2 cellular contexts compared by ENCODE assay signal in the genomic region with DNA sequence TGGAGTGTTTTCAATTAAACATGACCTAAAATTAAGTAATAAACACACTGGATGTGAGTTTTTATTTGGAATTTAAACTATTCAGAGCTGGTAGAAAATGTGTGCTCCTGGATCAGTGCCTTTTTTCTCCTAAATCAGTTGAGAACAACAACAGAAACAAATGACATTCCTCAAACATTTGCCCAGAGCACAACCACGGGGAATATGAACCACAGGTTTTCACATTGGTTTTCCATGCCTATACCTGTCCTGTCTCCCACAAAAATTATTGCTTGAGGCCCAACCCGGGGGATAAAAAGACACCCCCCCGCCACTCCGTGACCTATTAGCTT.
TF ChIP-seq lines count a peak whose summit lies in the region.

No MANE protein-coding gene starts in this region.

TF ChIP-seq in GM23338, 12 proteins besides CTCF, POLR2A, EP300 and RAD21:
- TF ChIP-seq, protein P1, sequence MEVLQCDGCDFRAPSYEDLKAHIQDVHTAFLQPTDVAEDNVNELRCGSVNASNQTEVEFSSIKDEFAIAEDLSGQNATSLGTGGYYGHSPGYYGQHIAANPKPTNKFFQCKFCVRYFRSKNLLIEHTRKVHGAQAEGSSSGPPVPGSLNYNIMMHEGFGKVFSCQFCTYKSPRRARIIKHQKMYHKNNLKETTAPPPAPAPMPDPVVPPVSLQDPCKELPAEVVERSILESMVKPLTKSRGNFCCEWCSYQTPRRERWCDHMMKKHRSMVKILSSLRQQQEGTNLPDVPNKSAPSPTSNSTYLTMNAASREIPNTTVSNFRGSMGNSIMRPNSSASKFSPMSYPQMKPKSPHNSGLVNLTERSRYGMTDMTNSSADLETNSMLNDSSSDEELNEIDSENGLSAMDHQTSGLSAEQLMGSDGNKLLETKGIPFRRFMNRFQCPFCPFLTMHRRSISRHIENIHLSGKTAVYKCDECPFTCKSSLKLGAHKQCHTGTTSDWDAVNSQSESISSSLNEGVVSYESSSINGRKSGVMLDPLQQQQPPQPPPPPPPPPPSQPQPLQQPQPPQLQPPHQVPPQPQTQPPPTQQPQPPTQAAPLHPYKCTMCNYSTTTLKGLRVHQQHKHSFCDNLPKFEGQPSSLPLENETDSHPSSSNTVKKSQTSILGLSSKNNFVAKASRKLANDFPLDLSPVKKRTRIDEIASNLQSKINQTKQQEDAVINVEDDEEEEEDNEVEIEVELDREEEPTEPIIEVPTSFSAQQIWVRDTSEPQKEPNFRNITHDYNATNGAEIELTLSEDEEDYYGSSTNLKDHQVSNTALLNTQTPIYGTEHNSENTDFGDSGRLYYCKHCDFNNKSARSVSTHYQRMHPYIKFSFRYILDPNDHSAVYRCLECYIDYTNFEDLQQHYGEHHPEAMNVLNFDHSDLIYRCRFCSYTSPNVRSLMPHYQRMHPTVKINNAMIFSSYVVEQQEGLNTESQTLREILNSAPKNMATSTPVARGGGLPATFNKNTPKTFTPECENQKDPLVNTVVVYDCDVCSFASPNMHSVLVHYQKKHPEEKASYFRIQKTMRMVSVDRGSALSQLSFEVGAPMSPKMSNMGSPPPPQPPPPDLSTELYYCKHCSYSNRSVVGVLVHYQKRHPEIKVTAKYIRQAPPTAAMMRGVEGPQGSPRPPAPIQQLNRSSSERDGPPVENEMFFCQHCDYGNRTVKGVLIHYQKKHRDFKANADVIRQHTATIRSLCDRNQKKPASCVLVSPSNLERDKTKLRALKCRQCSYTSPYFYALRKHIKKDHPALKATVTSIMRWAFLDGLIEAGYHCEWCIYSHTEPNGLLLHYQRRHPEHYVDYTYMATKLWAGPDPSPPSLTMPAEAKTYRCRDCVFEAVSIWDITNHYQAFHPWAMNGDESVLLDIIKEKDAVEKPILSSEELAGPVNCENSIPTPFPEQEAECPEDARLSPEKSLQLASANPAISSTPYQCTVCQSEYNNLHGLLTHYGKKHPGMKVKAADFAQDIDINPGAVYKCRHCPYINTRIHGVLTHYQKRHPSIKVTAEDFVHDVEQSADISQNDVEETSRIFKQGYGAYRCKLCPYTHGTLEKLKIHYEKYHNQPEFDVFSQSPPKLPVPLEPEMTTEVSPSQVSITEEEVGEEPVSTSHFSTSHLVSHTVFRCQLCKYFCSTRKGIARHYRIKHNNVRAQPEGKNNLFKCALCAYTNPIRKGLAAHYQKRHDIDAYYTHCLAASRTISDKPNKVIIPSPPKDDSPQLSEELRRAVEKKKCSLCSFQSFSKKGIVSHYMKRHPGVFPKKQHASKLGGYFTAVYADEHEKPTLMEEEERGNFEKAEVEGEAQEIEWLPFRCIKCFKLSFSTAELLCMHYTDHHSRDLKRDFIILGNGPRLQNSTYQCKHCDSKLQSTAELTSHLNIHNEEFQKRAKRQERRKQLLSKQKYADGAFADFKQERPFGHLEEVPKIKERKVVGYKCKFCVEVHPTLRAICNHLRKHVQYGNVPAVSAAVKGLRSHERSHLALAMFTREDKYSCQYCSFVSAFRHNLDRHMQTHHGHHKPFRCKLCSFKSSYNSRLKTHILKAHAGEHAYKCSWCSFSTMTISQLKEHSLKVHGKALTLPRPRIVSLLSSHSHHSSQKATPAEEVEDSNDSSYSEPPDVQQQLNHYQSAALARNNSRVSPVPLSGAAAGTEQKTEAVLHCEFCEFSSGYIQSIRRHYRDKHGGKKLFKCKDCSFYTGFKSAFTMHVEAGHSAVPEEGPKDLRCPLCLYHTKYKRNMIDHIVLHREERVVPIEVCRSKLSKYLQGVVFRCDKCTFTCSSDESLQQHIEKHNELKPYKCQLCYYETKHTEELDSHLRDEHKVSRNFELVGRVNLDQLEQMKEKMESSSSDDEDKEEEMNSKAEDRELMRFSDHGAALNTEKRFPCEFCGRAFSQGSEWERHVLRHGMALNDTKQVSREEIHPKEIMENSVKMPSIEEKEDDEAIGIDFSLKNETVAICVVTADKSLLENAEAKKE (CRISPR knock-in tag; IDR thresholded peaks at IDR 0.05) = no peak
- TF ChIP-seq JUNB (IDR thresholded peaks at IDR 0.05; ENCODE audit: unreplicated experiment) = no peak
- TF ChIP-seq STAT1 (IDR thresholded peaks at IDR 0.05; ENCODE audit: unreplicated experiment) = no peak
- TF ChIP-seq, protein P2, sequence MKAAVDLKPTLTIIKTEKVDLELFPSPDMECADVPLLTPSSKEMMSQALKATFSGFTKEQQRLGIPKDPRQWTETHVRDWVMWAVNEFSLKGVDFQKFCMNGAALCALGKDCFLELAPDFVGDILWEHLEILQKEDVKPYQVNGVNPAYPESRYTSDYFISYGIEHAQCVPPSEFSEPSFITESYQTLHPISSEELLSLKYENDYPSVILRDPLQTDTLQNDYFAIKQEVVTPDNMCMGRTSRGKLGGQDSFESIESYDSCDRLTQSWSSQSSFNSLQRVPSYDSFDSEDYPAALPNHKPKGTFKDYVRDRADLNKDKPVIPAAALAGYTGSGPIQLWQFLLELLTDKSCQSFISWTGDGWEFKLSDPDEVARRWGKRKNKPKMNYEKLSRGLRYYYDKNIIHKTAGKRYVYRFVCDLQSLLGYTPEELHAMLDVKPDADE (IDR thresholded peaks at IDR 0.05) = no peak
- no peak for TF ChIP-seq EZH2phosphoT487 (IDR thresholded peaks at IDR 0.05; ENCODE audit: unreplicated experiment)
- TF ChIP-seq POLR2AphosphoS5 (IDR thresholded peaks at IDR 0.05; ENCODE audit: low read depth) = no peak
- no peak for TF ChIP-seq NANOG (IDR thresholded peaks at IDR 0.05; ENCODE audit: borderline replicate concordance)
- no peak for TF ChIP-seq ZNF114 (CRISPR knock-in tag; IDR thresholded peaks at IDR 0.05)
- TF ChIP-seq EZH2 (IDR thresholded peaks at IDR 0.05; ENCODE audit: low read depth, unreplicated experiment) = no peak
- TF ChIP-seq CREB1 (CRISPR knock-in tag; IDR thresholded peaks at IDR 0.05; ENCODE audit: low read depth) = no peak

TF ChIP-seq in SK-N-SH treated with all-trans-retinoic acid at 6 μM for 48 hours, 23 proteins besides CTCF, POLR2A, EP300 and RAD21 (continued from another document):
- TF ChIP-seq RARB (CRISPR knock-in tag; IDR thresholded peaks at IDR 0.05) (no peak), ISL1 (CRISPR knock-in tag; IDR thresholded peaks at IDR 0.05) (no peak), PPARA (CRISPR knock-in tag; IDR thresholded peaks at IDR 0.05; ENCODE audit: borderline replicate concordance) (no peak)
TF ChIP-seq in SK-N-SH treated with all-trans-retinoic acid at 6 μM for 48 hours: peak in this region for 0.
